In the genomic region with DNA sequence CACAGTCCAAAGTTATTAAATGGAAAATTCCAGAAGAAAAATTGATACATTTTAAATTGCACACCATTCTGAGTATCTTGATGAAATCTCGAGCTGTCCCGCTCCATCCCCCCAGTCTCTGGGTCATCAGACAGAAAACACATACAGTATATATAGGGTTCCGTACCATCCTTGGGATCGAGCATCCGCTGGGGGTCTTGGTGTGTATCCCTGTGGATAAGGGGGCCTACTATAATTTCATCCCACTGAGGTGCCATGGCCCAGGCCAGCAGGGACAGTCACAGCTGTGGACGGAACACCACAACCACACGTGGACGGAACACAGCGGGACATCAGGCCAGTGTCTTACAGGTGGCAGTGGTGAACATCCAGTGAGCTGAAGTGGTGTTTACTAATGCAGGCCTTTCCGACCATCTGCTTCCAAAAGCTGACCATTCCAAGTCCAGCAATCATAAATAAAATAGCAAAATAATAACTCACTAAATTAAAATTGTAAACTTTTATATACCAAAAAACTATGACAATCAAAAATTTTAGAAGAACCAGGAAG, we compare ENCODE assay signal across 20 cellular contexts. TPM values are rescaled to one million over a fixed set of nuclear protein-coding genes. Genes with fewer than 3 reads are reported as not detected.
A peak's percentile ranks its signal among the peaks of the same experiment; 100 is the strongest.
DNase-seq lines count a peak whose midpoint lies in the region; ATAC-seq and TF ChIP-seq lines count a peak whose summit lies in the region.
"Had no signal": no experiment of that assay in that cellular context is flagged by ENCODE, and none has a peak within 500 bp of the region (broad histone marks: within the 10 kb centered on the region; RNA-seq: fewer than 3 reads in every experiment).

No MANE protein-coding gene starts in this region.

- peaks cover 47% of the 10 kb centered on the region for H3K36me3 Mint-ChIP-seq in HFFc6 (ENCODE audit: low read depth)

- intact Hi-C loops in sciatic nerve (cut with DNase I) = no loop called here

- TF ChIP-seq CTCF in BJ (IDR thresholded peaks at IDR 0.05; ENCODE audit: insufficient read depth, low read depth, low read length) (no peak), HFFc6 (IDR thresholded peaks at IDR 0.05) (no peak), foreskin fibroblast (IDR thresholded peaks at IDR 0.05; ENCODE audit: low read depth, low read length) (no peak)

- peaks cover 100% of the 10 kb centered on the region for H3K4me1 Mint-ChIP-seq in HFFc6 (ENCODE audit: low read depth)
- H3K4me1 Mint-ChIP-seq: B cell had no signal

- ATAC-seq in sciatic nerve (no peak), HG03457 (IDR thresholded peaks at IDR 0.05; ENCODE audit: unreplicated experiment) (no peak), GM19035 (IDR thresholded peaks at IDR 0.05; ENCODE audit: unreplicated experiment) (no peak)

- CTCF ChIA-PET in BJ (lab: Yijun Ruan, JAX) = interaction anchor here (1.2 kb wide), 1 partner anchor 10 kb away, joined by 4 read pairs; no protein-coding TSS in a partner anchor

- H3K9me3 Mint-ChIP-seq in HFFc6 = no peaks in the 10 kb centered on the region
- H3K9me3 Mint-ChIP-seq: CD4-positive, alpha-beta T cell had no signal

- DNase-seq in BJ (ENCODE audit: low read depth) (no peak), HFFc6 (no peak), foreskin fibroblast (peak in 1 of 2 donors; percentile 48), sciatic nerve (ENCODE audit: low spot score) (peak; percentile 43), COLO668 (lab: John Stamatoyannopoulos, UW; ENCODE audit: unreplicated experiment) (no peak), OCI-M2 (lab: John Stamatoyannopoulos, UW; ENCODE audit: unreplicated experiment) (no peak)
- DNase-seq: ACHN; Calu3; CD4-positive, alpha-beta T cell; DMS53; MV-4-11; NCI-H1417 treated with DMSO at 0.1 percent for 48 hours; NCI-H2029; NCI-H2171; NCI-H748 treated with DMSO at 0.1 percent for 48 hours; SHP77 treated with DMSO at 0.1 percent for 48 hours had no signal

- H3K27ac Mint-ChIP-seq in HFFc6 = peak overlapping the region; percentile 98
- H3K27ac Mint-ChIP-seq: B cell; CD4-positive, alpha-beta T cell had no signal

- peak overlapping the region; percentile 35 for H3K4me3 ChIP-seq in BJ (ENCODE audit: low read depth, low read length)
- peak overlapping the region; percentile 83 to 98 for H3K4me3 ChIP-seq in foreskin fibroblast (ENCODE audit: low read depth in 1 of 2, low read length in 2 of 2)
- H3K4me3 ChIP-seq: HAP-1 had no signal

- H3K36me3 ChIP-seq in BJ (ENCODE audit: control insufficient read depth, insufficient read depth, low read length) = peaks cover 33% of the 10 kb centered on the region
- H3K36me3 ChIP-seq: HAP-1 had no signal

- H3K4me3 Mint-ChIP-seq in HFFc6 = peak overlapping the region; percentile 90
- H3K4me3 Mint-ChIP-seq: B cell; CD4-positive, alpha-beta T cell had no signal

- H3K27me3 ChIP-seq in BJ (ENCODE audit: control insufficient read depth, insufficient read depth, low read length) = no peaks in the 10 kb centered on the region

- POLR2A ChIA-PET in BJ (lab: Charles Lee) = no interaction called here

- H3K27me3 Mint-ChIP-seq in HFFc6 (ENCODE audit: insufficient read depth) = peaks cover 10% of the 10 kb centered on the region

RNA-seq across cellular contexts. Expression of a gene that starts 14.0 kb away (rescaled TPM):
- 110 and 127 TPM in 2 replicates for polyA plus RNA-seq in BJ (2011; rRNA removed)
- polyA minus RNA-seq in BJ (2011; rRNA and poly(A)+ RNA removed) = 77.4 and 88.7 TPM in 2 replicates
- total RNA-seq in HFFc6 (2021; fragmentation: NEBNext Ultra II Directional; extraction: Animal tissue kit (Norgen Biotek cat#: 25700)) = 100 to 1,000 TPM; 127 to 146 (median 137) TPM
- 13.6 TPM for total RNA-seq in sciatic nerve
- total RNA-seq: B cell; Calu3; CD4-positive, alpha-beta T cell had no signal
